In the genomic region with DNA sequence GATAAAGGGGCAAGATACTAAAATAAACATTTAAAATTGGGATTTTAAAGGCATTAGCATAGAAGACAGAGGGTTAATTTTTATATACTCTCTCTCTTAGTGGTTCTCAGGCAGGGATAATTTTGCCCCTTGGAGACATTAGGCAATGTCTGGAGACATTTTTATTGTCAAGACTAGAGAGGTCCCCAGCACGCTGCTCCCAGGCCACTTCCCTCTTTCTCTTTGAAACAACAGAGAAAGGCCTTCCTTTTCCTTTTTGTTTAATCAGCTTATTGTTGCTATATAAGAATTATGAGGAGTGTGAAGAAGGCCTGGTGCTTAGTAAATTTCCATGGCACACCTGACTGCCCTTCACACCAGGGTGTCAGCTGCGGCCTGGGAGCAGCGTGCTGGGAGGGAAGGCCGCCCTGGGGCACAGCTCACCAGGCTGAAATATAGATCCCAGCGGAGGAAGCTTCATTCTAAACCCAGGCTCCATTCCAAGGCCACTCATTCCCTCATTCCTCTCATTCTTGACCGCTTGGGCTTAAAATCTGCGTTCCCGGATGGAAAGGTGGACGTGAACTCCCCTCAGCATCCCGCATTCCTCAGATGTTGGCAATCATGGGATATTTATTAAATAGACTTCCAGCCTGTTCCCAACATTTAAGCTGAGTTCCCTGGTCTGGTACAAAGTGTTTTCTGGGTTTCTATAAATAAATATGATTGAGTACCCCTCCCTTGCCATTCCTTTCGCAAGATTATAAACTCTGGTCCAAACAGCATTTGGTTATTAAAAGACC, we compare ENCODE assay signal across 1 cellular context.
TF ChIP-seq lines count a peak whose summit lies in the region.

No MANE protein-coding gene starts in this region.

TF ChIP-seq in HepG2, 621 proteins besides CTCF, POLR2A, EP300 and RAD21:
- TF ChIP-seq HNF4A (CRISPR knock-in tag; IDR thresholded peaks at IDR 0.05) (no peak), ZNF570 (CRISPR knock-in tag; IDR thresholded peaks at IDR 0.05; ENCODE audit: borderline replicate concordance) (no peak), BRCA1 (CRISPR knock-in tag; IDR thresholded peaks at IDR 0.05) (no peak), ZNF235 (CRISPR knock-in tag; IDR thresholded peaks at IDR 0.05; ENCODE audit: borderline replicate concordance) (no peak), KDM4B (CRISPR knock-in tag; IDR thresholded peaks at IDR 0.05) (no peak), ZNF780A (CRISPR knock-in tag; IDR thresholded peaks at IDR 0.05) (no peak), SMAD9 (CRISPR knock-in tag; IDR thresholded peaks at IDR 0.05) (no peak), ZFYVE20 (CRISPR knock-in tag; IDR thresholded peaks at IDR 0.05; ENCODE audit: borderline replicate concordance, low read depth) (no peak), ZNF607 (CRISPR knock-in tag; IDR thresholded peaks at IDR 0.05; ENCODE audit: borderline replicate concordance) (no peak)
- TF ChIP-seq, protein P1, sequence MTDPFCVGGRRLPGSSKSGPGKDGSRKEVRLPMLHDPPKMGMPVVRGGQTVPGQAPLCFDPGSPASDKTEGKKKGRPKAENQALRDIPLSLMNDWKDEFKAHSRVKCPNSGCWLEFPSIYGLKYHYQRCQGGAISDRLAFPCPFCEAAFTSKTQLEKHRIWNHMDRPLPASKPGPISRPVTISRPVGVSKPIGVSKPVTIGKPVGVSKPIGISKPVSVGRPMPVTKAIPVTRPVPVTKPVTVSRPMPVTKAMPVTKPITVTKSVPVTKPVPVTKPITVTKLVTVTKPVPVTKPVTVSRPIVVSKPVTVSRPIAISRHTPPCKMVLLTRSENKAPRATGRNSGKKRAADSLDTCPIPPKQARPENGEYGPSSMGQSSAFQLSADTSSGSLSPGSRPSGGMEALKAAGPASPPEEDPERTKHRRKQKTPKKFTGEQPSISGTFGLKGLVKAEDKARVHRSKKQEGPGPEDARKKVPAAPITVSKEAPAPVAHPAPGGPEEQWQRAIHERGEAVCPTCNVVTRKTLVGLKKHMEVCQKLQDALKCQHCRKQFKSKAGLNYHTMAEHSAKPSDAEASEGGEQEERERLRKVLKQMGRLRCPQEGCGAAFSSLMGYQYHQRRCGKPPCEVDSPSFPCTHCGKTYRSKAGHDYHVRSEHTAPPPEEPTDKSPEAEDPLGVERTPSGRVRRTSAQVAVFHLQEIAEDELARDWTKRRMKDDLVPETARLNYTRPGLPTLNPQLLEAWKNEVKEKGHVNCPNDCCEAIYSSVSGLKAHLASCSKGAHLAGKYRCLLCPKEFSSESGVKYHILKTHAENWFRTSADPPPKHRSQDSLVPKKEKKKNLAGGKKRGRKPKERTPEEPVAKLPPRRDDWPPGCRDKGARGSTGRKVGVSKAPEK (CRISPR knock-in tag; IDR thresholded peaks at IDR 0.05; ENCODE audit: borderline replicate concordance), result no peak
- TF ChIP-seq, protein P2, sequence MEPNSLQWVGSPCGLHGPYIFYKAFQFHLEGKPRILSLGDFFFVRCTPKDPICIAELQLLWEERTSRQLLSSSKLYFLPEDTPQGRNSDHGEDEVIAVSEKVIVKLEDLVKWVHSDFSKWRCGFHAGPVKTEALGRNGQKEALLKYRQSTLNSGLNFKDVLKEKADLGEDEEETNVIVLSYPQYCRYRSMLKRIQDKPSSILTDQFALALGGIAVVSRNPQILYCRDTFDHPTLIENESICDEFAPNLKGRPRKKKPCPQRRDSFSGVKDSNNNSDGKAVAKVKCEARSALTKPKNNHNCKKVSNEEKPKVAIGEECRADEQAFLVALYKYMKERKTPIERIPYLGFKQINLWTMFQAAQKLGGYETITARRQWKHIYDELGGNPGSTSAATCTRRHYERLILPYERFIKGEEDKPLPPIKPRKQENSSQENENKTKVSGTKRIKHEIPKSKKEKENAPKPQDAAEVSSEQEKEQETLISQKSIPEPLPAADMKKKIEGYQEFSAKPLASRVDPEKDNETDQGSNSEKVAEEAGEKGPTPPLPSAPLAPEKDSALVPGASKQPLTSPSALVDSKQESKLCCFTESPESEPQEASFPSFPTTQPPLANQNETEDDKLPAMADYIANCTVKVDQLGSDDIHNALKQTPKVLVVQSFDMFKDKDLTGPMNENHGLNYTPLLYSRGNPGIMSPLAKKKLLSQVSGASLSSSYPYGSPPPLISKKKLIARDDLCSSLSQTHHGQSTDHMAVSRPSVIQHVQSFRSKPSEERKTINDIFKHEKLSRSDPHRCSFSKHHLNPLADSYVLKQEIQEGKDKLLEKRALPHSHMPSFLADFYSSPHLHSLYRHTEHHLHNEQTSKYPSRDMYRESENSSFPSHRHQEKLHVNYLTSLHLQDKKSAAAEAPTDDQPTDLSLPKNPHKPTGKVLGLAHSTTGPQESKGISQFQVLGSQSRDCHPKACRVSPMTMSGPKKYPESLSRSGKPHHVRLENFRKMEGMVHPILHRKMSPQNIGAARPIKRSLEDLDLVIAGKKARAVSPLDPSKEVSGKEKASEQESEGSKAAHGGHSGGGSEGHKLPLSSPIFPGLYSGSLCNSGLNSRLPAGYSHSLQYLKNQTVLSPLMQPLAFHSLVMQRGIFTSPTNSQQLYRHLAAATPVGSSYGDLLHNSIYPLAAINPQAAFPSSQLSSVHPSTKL (CRISPR knock-in tag; IDR thresholded peaks at IDR 0.05), result no peak
- TF ChIP-seq, protein P3, sequence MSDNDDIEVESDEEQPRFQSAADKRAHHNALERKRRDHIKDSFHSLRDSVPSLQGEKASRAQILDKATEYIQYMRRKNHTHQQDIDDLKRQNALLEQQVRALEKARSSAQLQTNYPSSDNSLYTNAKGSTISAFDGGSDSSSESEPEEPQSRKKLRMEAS (IDR thresholded peaks at IDR 0.05), result no peak
- TF ChIP-seq, protein P4, sequence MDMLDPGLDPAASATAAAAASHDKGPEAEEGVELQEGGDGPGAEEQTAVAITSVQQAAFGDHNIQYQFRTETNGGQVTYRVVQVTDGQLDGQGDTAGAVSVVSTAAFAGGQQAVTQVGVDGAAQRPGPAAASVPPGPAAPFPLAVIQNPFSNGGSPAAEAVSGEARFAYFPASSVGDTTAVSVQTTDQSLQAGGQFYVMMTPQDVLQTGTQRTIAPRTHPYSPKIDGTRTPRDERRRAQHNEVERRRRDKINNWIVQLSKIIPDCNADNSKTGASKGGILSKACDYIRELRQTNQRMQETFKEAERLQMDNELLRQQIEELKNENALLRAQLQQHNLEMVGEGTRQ (IDR thresholded peaks at IDR 0.05; ENCODE audit: low read depth, low read length), result no peak
- TF ChIP-seq, protein P4 (CRISPR knock-in tag; IDR thresholded peaks at IDR 0.05; ENCODE audit: borderline replicate concordance), result no peak
- TF ChIP-seq, protein P5, sequence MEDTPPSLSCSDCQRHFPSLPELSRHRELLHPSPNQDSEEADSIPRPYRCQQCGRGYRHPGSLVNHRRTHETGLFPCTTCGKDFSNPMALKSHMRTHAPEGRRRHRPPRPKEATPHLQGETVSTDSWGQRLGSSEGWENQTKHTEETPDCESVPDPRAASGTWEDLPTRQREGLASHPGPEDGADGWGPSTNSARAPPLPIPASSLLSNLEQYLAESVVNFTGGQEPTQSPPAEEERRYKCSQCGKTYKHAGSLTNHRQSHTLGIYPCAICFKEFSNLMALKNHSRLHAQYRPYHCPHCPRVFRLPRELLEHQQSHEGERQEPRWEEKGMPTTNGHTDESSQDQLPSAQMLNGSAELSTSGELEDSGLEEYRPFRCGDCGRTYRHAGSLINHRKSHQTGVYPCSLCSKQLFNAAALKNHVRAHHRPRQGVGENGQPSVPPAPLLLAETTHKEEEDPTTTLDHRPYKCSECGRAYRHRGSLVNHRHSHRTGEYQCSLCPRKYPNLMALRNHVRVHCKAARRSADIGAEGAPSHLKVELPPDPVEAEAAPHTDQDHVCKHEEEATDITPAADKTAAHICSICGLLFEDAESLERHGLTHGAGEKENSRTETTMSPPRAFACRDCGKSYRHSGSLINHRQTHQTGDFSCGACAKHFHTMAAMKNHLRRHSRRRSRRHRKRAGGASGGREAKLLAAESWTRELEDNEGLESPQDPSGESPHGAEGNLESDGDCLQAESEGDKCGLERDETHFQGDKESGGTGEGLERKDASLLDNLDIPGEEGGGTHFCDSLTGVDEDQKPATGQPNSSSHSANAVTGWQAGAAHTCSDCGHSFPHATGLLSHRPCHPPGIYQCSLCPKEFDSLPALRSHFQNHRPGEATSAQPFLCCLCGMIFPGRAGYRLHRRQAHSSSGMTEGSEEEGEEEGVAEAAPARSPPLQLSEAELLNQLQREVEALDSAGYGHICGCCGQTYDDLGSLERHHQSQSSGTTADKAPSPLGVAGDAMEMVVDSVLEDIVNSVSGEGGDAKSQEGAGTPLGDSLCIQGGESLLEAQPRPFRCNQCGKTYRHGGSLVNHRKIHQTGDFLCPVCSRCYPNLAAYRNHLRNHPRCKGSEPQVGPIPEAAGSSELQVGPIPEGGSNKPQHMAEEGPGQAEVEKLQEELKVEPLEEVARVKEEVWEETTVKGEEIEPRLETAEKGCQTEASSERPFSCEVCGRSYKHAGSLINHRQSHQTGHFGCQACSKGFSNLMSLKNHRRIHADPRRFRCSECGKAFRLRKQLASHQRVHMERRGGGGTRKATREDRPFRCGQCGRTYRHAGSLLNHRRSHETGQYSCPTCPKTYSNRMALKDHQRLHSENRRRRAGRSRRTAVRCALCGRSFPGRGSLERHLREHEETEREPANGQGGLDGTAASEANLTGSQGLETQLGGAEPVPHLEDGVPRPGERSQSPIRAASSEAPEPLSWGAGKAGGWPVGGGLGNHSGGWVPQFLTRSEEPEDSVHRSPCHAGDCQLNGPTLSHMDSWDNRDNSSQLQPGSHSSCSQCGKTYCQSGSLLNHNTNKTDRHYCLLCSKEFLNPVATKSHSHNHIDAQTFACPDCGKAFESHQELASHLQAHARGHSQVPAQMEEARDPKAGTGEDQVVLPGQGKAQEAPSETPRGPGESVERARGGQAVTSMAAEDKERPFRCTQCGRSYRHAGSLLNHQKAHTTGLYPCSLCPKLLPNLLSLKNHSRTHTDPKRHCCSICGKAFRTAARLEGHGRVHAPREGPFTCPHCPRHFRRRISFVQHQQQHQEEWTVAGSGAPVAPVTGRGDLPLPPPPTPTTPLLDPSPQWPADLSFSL (CRISPR knock-in tag; IDR thresholded peaks at IDR 0.05), result no peak
- TF ChIP-seq, protein P6, sequence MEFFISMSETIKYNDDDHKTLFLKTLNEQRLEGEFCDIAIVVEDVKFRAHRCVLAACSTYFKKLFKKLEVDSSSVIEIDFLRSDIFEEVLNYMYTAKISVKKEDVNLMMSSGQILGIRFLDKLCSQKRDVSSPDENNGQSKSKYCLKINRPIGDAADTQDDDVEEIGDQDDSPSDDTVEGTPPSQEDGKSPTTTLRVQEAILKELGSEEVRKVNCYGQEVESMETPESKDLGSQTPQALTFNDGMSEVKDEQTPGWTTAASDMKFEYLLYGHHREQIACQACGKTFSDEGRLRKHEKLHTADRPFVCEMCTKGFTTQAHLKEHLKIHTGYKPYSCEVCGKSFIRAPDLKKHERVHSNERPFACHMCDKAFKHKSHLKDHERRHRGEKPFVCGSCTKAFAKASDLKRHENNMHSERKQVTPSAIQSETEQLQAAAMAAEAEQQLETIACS (CRISPR knock-in tag; IDR thresholded peaks at IDR 0.05), result no peak
- TF ChIP-seq, protein P7, sequence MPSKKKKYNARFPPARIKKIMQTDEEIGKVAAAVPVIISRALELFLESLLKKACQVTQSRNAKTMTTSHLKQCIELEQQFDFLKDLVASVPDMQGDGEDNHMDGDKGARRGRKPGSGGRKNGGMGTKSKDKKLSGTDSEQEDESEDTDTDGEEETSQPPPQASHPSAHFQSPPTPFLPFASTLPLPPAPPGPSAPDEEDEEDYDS (CRISPR knock-in tag; IDR thresholded peaks at IDR 0.05), result no peak
- TF ChIP-seq, protein P8, sequence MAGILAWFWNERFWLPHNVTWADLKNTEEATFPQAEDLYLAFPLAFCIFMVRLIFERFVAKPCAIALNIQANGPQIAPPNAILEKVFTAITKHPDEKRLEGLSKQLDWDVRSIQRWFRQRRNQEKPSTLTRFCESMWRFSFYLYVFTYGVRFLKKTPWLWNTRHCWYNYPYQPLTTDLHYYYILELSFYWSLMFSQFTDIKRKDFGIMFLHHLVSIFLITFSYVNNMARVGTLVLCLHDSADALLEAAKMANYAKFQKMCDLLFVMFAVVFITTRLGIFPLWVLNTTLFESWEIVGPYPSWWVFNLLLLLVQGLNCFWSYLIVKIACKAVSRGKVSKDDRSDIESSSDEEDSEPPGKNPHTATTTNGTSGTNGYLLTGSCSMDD (CRISPR knock-in tag; IDR thresholded peaks at IDR 0.05), result no peak
